ENCODE assay signal across 9 cellular contexts in the genomic region with DNA sequence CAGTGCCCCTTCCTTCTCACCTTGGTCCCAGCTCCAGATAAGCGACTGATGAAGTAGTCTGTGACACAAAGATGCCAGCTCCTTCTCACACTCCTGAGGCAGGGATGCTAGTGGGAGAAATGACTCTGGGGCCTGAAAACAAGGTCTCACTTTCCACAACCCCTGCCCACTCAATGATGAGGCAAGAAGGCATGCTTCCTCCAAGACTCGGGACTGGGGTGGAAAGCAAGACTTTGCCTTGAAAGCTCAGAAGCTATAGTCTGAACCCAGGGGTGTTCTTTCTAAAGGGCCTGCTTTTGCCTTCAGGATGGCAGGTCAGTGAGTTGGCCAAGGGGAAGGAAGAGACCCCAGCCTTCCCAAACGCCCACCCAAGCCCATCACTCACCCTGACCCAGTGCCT. TPM values are rescaled to one million over a fixed set of nuclear protein-coding genes. Genes with fewer than 3 reads are reported as not detected.
A peak's percentile ranks its signal among the peaks of the same experiment; 100 is the strongest.
DNase-seq lines count a peak whose midpoint lies in the region; ATAC-seq and TF ChIP-seq lines count a peak whose summit lies in the region.
"Had no signal": no experiment of that assay in that cellular context is flagged by ENCODE, and none has a peak within 500 bp of the region (broad histone marks: within the 10 kb centered on the region; RNA-seq: fewer than 3 reads in every experiment).

No MANE protein-coding gene starts in this region.

- H3K27me3 Mint-ChIP-seq in CD8-positive, alpha-beta memory T cell = no peaks in the 10 kb centered on the region

- no peak overlapping the region for H3K9ac ChIP-seq in parathyroid adenoma

- POLR2A ChIA-PET in CD8-positive, alpha-beta memory T cell (lab: Charles Lee) = interaction anchor here (0.5 to 3.9 kb wide), 8 partner anchors 9 to 50 kb away, joined by 3 to 56 read pairs (median 8); partner anchors contain the start of genes INO80B, MOGS, MRPL53 and WBP1
- POLR2A ChIA-PET in Panc1 (lab: Charles Lee) = interaction anchor here (0.7 kb wide), 1 partner anchor 23 kb away, joined by 3 read pairs; the partner anchor contains the start of gene WBP1

- no peaks in the 10 kb centered on the region for H3K9me3 Mint-ChIP-seq in CD8-positive, alpha-beta memory T cell

- peaks cover 20% of the 10 kb centered on the region for H3K79me2 ChIP-seq in parathyroid adenoma

- in situ Hi-C loops in Panc1 (cut with HindIII; ENCODE audit: low pct_unique_long_range_greater_than_20kb, low sequenced_read_pairs) = no loop called here

- H3K9me3 ChIP-seq in CD8-positive, alpha-beta memory T cell (ENCODE audit: low read length) = no peaks in the 10 kb centered on the region
- H3K9me3 ChIP-seq in Panc1 (ENCODE audit: control insufficient read depth, insufficient read depth, low read depth, low read length) (no peaks in the 10 kb centered on the region), esophagus squamous epithelium (no peaks in the 10 kb centered on the region), parathyroid adenoma (ENCODE audit: control insufficient read depth, low read length) (no peaks in the 10 kb centered on the region)

- H3K4me1 Mint-ChIP-seq in CD8-positive, alpha-beta memory T cell = peaks cover 32 to 52% (median 45%) of the 10 kb centered on the region in 3 donors

- peaks cover 10% of the 10 kb centered on the region for H3K36me3 ChIP-seq in CD8-positive, alpha-beta memory T cell (ENCODE audit: insufficient read depth, low read length)
- H3K36me3 ChIP-seq in Panc1 (ENCODE audit: control insufficient read depth, insufficient read depth, low read length) (peaks cover 3% of the 10 kb centered on the region; the same call in 1 of the 2 replicates), esophagus squamous epithelium (peaks cover 0 to 58% (median 3%) of the 10 kb centered on the region in 3 donors), parathyroid adenoma (ENCODE audit: control insufficient read depth, insufficient read depth, low read length) (no peaks in the 10 kb centered on the region)

- WGBS in esophagus squamous epithelium, 2 donors = 83% methylated on average over 1 of the region's 3 CpGs; no CpG with 5 or more reads in 1 of the 2 donors

- no peak overlapping the region for H2AFZ ChIP-seq in parathyroid adenoma

- no peak for ATAC-seq in Panc1
- ATAC-seq in HG03139 (IDR thresholded peaks at IDR 0.05; ENCODE audit: unreplicated experiment) = no peak
- no peak for ATAC-seq in HG02970 (IDR thresholded peaks at IDR 0.05; ENCODE audit: low FRiP score, unreplicated experiment)

- TF ChIP-seq CTCF in Panc1 (IDR thresholded peaks at IDR 0.05) = no peak
- TF ChIP-seq CTCF in esophagus squamous epithelium (IDR thresholded peaks at IDR 0.05) = no peak
- no peak for TF ChIP-seq CTCF in parathyroid adenoma (IDR thresholded peaks at IDR 0.05)

- peaks cover 25% of the 10 kb centered on the region for H3K4me1 ChIP-seq in CD8-positive, alpha-beta memory T cell (ENCODE audit: insufficient read depth, low read length)
- H3K4me1 ChIP-seq in Panc1 (ENCODE audit: control insufficient read depth, insufficient read depth, low read length) (peaks cover 16% of the 10 kb centered on the region), esophagus squamous epithelium (peaks cover 21 to 48% (median 24%) of the 10 kb centered on the region in 3 donors), parathyroid adenoma (no peaks in the 10 kb centered on the region)

- TF ChIP-seq POLR2A in esophagus squamous epithelium (IDR thresholded peaks at IDR 0.05) = no peak

- intact Hi-C loops in Panc1 (cut with micrococcal nuclease; ENCODE audit: unreplicated experiment) = loop anchor here (5.0 kb wide), 1 partner anchor 106 kb away; no protein-coding TSS in a partner anchor
- intact Hi-C loops in esophagus squamous epithelium (cut with DNase I) = loop anchor here (5.0 to 10.0 kb wide), 2 partner anchors 46 to 103 kb away; partner anchors contain the start of genes AUP1, DQX1 and HTRA2

- peak overlapping the region in 1 of 8 donors; percentile 43 for H3K27ac Mint-ChIP-seq in CD8-positive, alpha-beta memory T cell

- H3K4me3 ChIP-seq in CD8-positive, alpha-beta memory T cell (ENCODE audit: low read length) = peak overlapping the region; percentile 99
- peak overlapping the region; percentile 84 to 99 for H3K4me3 ChIP-seq in Panc1 (ENCODE audit: low read depth in 2 of 2, low read length in 2 of 2)
- H3K4me3 ChIP-seq in esophagus squamous epithelium = peak overlapping the region; percentile 68 to 96 (median 84)
- peak overlapping the region; percentile 94 for H3K4me3 ChIP-seq in parathyroid adenoma (ENCODE audit: low read depth, low read length)

- H3K4me2 ChIP-seq in parathyroid adenoma (ENCODE audit: low read length) = peak overlapping the region; percentile 97

- no peak for DNase-seq in CD8-positive, alpha-beta memory T cell
- DNase-seq in Panc1 (ENCODE audit: low read depth, low spot score) (no peak), esophagus squamous epithelium (lab: John Stamatoyannopoulos, UW) (no peak), germinal center (ENCODE audit: low spot score) (no peak), GM03348 (ENCODE audit: low spot score) (no peak)
- DNase-seq: NCI-H774 had no signal

- BruUV-seq in Panc1 (replicated peaks; lab: Mats Ljungman, UMichigan) = no TSS peak

- H3K4me3 Mint-ChIP-seq in CD8-positive, alpha-beta memory T cell = peak overlapping the region; percentile 98 to 100 (median 100)

- no peaks in the 10 kb centered on the region for H3K27me3 ChIP-seq in CD8-positive, alpha-beta memory T cell (ENCODE audit: insufficient read depth, low read length, poor library complexity, severe bottlenecking)
- H3K27me3 ChIP-seq in Panc1 (ENCODE audit: control insufficient read depth, insufficient read depth, low read length) (no peaks in the 10 kb centered on the region), esophagus squamous epithelium (no peaks in the 10 kb centered on the region), parathyroid adenoma (ENCODE audit: control insufficient read depth, insufficient read depth, low read length) (no peaks in the 10 kb centered on the region)

- peaks cover 0 to 51% (median 7%) of the 10 kb centered on the region in 3 donors for H3K36me3 Mint-ChIP-seq in CD8-positive, alpha-beta memory T cell

- peak overlapping the region; percentile 89 for H3K27ac ChIP-seq in CD8-positive, alpha-beta memory T cell (ENCODE audit: low read depth, low read length)
- H3K27ac ChIP-seq in Panc1 (ENCODE audit: low read length) = peak overlapping the region; percentile 99
- H3K27ac ChIP-seq in esophagus squamous epithelium = peak overlapping the region in 3 of 4 donors; percentile 88 to 97 (median 93)
- H3K27ac ChIP-seq in parathyroid adenoma = no peak overlapping the region

- CTCF ChIA-PET in CD8-positive, alpha-beta memory T cell (lab: Charles Lee) = interaction anchor here (0.8 to 5.6 kb wide), 11 partner anchors 8 to 105 kb away, joined by 3 to 83 read pairs (median 16); partner anchors contain the start of genes AUP1, HTRA2, INO80B and MOGS
- CTCF ChIA-PET in Panc1 (lab: Charles Lee) = no interaction called here

RNA-seq across cellular contexts. Expression of gene CCDC142, which starts 1.4 kb away (rescaled TPM):
- 10 to 100 TPM; 20.3 to 22.8 TPM for total RNA-seq in CD8-positive, alpha-beta memory T cell
- polyA plus RNA-seq in CD8-positive, alpha-beta memory T cell = 9.7 TPM
- 24.2 TPM for total RNA-seq in Panc1 (2021; ENCODE audit: unreplicated experiment)
- 13.1 TPM for polyA plus RNA-seq in Panc1 (2012; ENCODE audit: insufficient read length)
- total RNA-seq in esophagus squamous epithelium = 10 to 100 TPM in 2 of 4 donors, 1 to 10 TPM in 2; 6.5 to 24.6 (median 14.5) TPM

RNA-seq across cellular contexts. Expression of gene TTC31, which starts 1.4 kb away (rescaled TPM):
- total RNA-seq in CD8-positive, alpha-beta memory T cell = 10 to 100 TPM; 26.4 to 28.0 TPM
- polyA plus RNA-seq in CD8-positive, alpha-beta memory T cell = 20.5 TPM
- 38.7 TPM for total RNA-seq in Panc1 (2021; ENCODE audit: unreplicated experiment)
- 36.1 TPM for polyA plus RNA-seq in Panc1 (2012; ENCODE audit: insufficient read length)
- 10 to 100 TPM; 11.2 to 27.7 (median 17.5) TPM for total RNA-seq in esophagus squamous epithelium

RNA-seq across cellular contexts. Expression of gene MRPL53, which starts 9.0 kb away (rescaled TPM):
- total RNA-seq in CD8-positive, alpha-beta memory T cell = 100 to 1,000 TPM; 115 to 118 TPM
- polyA plus RNA-seq in CD8-positive, alpha-beta memory T cell = 108 TPM
- total RNA-seq in Panc1 (2021; ENCODE audit: unreplicated experiment) (98.1 TPM), esophagus squamous epithelium (10 to 100 TPM; 10.7 to 25.2 (median 22.1) TPM)
- 144 TPM for polyA plus RNA-seq in Panc1 (2012; ENCODE audit: insufficient read length)

RNA-seq across cellular contexts. Expression of gene MOGS, which starts 16.2 kb away (rescaled TPM):
- total RNA-seq in CD8-positive, alpha-beta memory T cell = 10 to 100 TPM; 82.4 to 88.0 TPM
- 48.5 TPM for polyA plus RNA-seq in CD8-positive, alpha-beta memory T cell
- total RNA-seq in Panc1 (2021; ENCODE audit: unreplicated experiment) = 79.5 TPM
- 85.7 TPM for polyA plus RNA-seq in Panc1 (2012; ENCODE audit: insufficient read length)
- total RNA-seq in esophagus squamous epithelium = 10 to 100 TPM; 29.3 to 37.4 (median 33.9) TPM

RNA-seq across cellular contexts. Expression of gene LBX2, which starts 18.0 kb away (rescaled TPM):
- total RNA-seq in CD8-positive, alpha-beta memory T cell = under 1 TPM; 0.38 to 0.94 TPM
- not detected for polyA plus RNA-seq in CD8-positive, alpha-beta memory T cell
- total RNA-seq in Panc1 (2021; ENCODE audit: unreplicated experiment) = 9.6 TPM
- 13.6 TPM for polyA plus RNA-seq in Panc1 (2012; ENCODE audit: insufficient read length)
- under 1 TPM in 2 of 4 donors, not detected in 2; 0.38 to 0.57 TPM for total RNA-seq in esophagus squamous epithelium
